ENCODE assay signal across 8 cellular contexts in genomic region chr1:90402893-90403849, GRCh38.
A peak's percentile ranks its signal among the peaks of the same experiment; 100 is the strongest.
DNase-seq lines count a peak whose midpoint lies in the region; ATAC-seq and TF ChIP-seq lines count a peak whose summit lies in the region.
"Had no signal": no experiment of that assay in that cellular context is flagged by ENCODE, and none has a peak within 500 bp of the region (broad histone marks: within the 10 kb centered on the region; RNA-seq: fewer than 3 reads in every experiment).

No MANE protein-coding gene starts in this region.

- H3K4me3 ChIP-seq in GM23338 (no peak overlapping the region), prostate gland (no peak overlapping the region)
- H3K4me3 ChIP-seq: right atrium auricular region had no signal

- H3F3A ChIP-seq in GM23338 (replicated peaks; ENCODE audit: low read depth), result no peaks in the 10 kb centered on the region

- H3K4me2 ChIP-seq in GM23338, result no peak overlapping the region

- H3K36me3 ChIP-seq in GM23338 (ENCODE audit: insufficient read depth) (no peaks in the 10 kb centered on the region), prostate gland (no peaks in the 10 kb centered on the region)
- H3K36me3 ChIP-seq: right atrium auricular region had no signal

- DNase-seq in GM23338 (ENCODE audit: low spot score) (peak; percentile 45), NCI-H510A treated with DMSO at 0.1 percent for 48 hours (lab: John Stamatoyannopoulos, UW) (peak; percentile 27), epithelial cell of prostate (ENCODE audit: low read depth, low spot score) (peak; percentile 97), prostate gland (ENCODE audit: low spot score) (peak; percentile 25), SKM-1 (lab: John Stamatoyannopoulos, UW; ENCODE audit: unreplicated experiment) (no peak)
- no peak for DNase-seq in activated CD8-positive, alpha-beta memory T cell treated with anti-CD3 and anti-CD28 coated beads for 24 hours

- TF ChIP-seq CTCF in GM23338 (conservative IDR thresholded peaks at IDR 0.05; ENCODE audit: low read depth in 2 of 2) (no peak), prostate gland (IDR thresholded peaks at IDR 0.05) (no peak)

- H3K9me3 Mint-ChIP-seq in GM23338, result no peaks in the 10 kb centered on the region

- H3K27me3 ChIP-seq in GM23338 (ENCODE audit: insufficient read depth) (no peaks in the 10 kb centered on the region), prostate gland (replicated peaks; ENCODE audit: insufficient read depth) (no peaks in the 10 kb centered on the region)
- H3K27me3 ChIP-seq: right atrium auricular region had no signal

- peaks cover 3% of the 10 kb centered on the region; the same call in 2 of the 3 replicates for H3K4me1 Mint-ChIP-seq in GM23338

- no peaks in the 10 kb centered on the region for H3K9me3 ChIP-seq in prostate gland
- H3K9me3 ChIP-seq: right atrium auricular region had no signal

- H3K9me2 ChIP-seq in GM23338 (ENCODE audit: insufficient read depth), result 0 out of 2 replicates have a peak, but pooled peaks cover 5% of the 10 kb centered on the region

- no peaks in the 10 kb centered on the region for H3K27me3 Mint-ChIP-seq in GM23338 (ENCODE audit: insufficient read depth, low read depth, poor library complexity)

- no peak for TF ChIP-seq POLR2A in prostate gland (IDR thresholded peaks at IDR 0.05)

- WGBS in prostate gland, result 59% methylated on average over 5 of the region's 5 CpGs

- H3K27ac Mint-ChIP-seq in GM23338, result no peak overlapping the region

- H3K36me3 Mint-ChIP-seq in GM23338 (ENCODE audit: low read depth), result no peaks in the 10 kb centered on the region

- H3K27ac ChIP-seq in GM23338 (ENCODE audit: low read depth) (no peak overlapping the region), epithelial cell of prostate (peak overlapping the region; percentile 53), prostate gland (no peak overlapping the region)
- H3K27ac ChIP-seq: right atrium auricular region had no signal

- H3K79me2 ChIP-seq in GM23338 (replicated peaks; ENCODE audit: insufficient read depth), result no peaks in the 10 kb centered on the region

- no peak overlapping the region for H3K4me3 Mint-ChIP-seq in GM23338

- ATAC-seq in GM23338, result peak; percentile 47; the same call in 2 of the 3 replicates
- ATAC-seq in GM19397 (IDR thresholded peaks at IDR 0.05; ENCODE audit: unreplicated experiment), result no peak

- H2AFZ ChIP-seq in GM23338, result peak overlapping the region; percentile 28; the same call in 1 of the 2 replicates

- H3K4me1 ChIP-seq in GM23338 (ENCODE audit: insufficient read depth) (no peaks in the 10 kb centered on the region), prostate gland (replicated peaks) (no peaks in the 10 kb centered on the region)
- H3K4me1 ChIP-seq: right atrium auricular region had no signal

- H4K20me1 ChIP-seq in GM23338 (replicated peaks; ENCODE audit: insufficient read depth), result no peaks in the 10 kb centered on the region

- intact Hi-C loops in prostate gland (cut with DNase I), result no loop called here

TF ChIP-seq in GM23338, 12 proteins besides CTCF, POLR2A, EP300 and RAD21:
- TF ChIP-seq EZH2 (IDR thresholded peaks at IDR 0.05; ENCODE audit: low read depth, unreplicated experiment) (no peak), ETS1 (IDR thresholded peaks at IDR 0.05) (no peak), ZNF331 (CRISPR knock-in tag; IDR thresholded peaks at IDR 0.05; ENCODE audit: low read depth) (no peak), CREB1 (CRISPR knock-in tag; IDR thresholded peaks at IDR 0.05; ENCODE audit: low read depth) (no peak), NANOG (IDR thresholded peaks at IDR 0.05; ENCODE audit: borderline replicate concordance) (no peak), EZH2phosphoT487 (IDR thresholded peaks at IDR 0.05; ENCODE audit: unreplicated experiment) (no peak)

Comparison
In these comparisons a context has a peak if more than half of its experiments do, and no peak if none do; other contexts are left out.
1. DNase-seq: peak in GM23338 (single experiment), NCI-H510A treated with DMSO at 0.1 percent for 48 hours (single experiment), epithelial cell of prostate (single experiment) and prostate gland (single experiment); none in activated CD8-positive, alpha-beta memory T cell treated with anti-CD3 and anti-CD28 coated beads for 24 hours (single experiment) and SKM-1 (single experiment).